In genomic region chr6:155980014-155980413, GRCh38 we compare ENCODE assay signal across 8 cellular contexts.
"Had no signal": no experiment of that assay in that cellular context is flagged by ENCODE, and none has a peak within 500 bp of the region (broad histone marks: within the 10 kb centered on the region; RNA-seq: fewer than 3 reads in every experiment).

No MANE protein-coding gene starts in this region.

- H3K4me3 ChIP-seq: GM23248, HAP-1 had no signal

- H3K36me3 ChIP-seq: HAP-1 had no signal

- ATAC-seq: HCT116, HepG2 had no signal

- H3K27ac ChIP-seq: GM23248, HL-60 had no signal

- H3K4me1 ChIP-seq: HAP-1 had no signal

- DNase-seq: GM23248, GOT3, H7, HFFc6 had no signal

- H2AFZ ChIP-seq: GM23248 had no signal

- H3K9me3 ChIP-seq: HAP-1 had no signal

- H3K9ac ChIP-seq: GM23248 had no signal
